ENCODE assay signal across 21 cellular contexts in the genomic region with DNA sequence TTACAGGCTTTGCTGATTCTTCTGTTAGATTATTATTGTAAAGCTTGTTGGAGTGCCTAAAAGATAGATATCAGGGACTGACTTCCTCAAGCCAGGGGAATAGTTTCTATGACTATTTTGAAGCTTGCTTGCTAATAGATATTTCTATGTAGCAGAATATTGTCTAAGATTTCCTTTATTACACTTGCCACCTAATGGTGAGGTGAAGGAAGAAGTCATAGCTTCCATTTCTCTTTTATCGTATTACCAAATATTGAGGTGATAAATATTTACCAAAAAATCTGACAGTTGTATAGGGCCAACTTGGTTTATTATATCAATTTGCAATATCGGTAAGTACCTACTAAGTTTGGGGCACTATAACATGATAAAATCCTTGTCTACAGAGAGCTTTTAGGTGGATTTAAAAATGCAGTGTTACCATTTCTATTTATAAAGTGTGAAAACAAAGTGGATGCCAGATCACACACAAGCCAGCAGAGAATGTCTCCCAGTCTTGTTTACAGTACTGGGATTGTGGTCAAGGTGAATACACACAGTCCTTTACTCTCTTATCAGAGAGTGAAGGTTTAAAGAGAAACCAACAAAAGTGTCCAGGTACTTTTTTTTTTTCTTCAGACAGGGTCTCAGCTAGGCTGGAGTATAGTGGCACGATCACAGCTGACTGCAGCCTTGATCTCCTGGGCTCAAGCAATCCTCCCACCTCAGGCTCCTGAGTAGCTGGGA.
DNase-seq lines count a peak whose midpoint lies in the region; ATAC-seq and TF ChIP-seq lines count a peak whose summit lies in the region.
"Had no signal": no experiment of that assay in that cellular context is flagged by ENCODE, and none has a peak within 500 bp of the region (broad histone marks: within the 10 kb centered on the region; RNA-seq: fewer than 3 reads in every experiment).

No MANE protein-coding gene starts in this region.

- H3K9ac ChIP-seq in H9 (ENCODE audit: extremely low read depth, insufficient read length, low read length) = no peak overlapping the region

- H3K4me3 ChIP-seq in right atrium auricular region = no peak overlapping the region
- H3K4me3 ChIP-seq: MG63 had no signal

- H3K4me2 ChIP-seq in H9 (ENCODE audit: insufficient read depth, insufficient read length, low read length) = no peak overlapping the region

- H3K23me2 ChIP-seq in H9 (ENCODE audit: insufficient read length, low read depth, low read length, poor library complexity, severe bottlenecking) = no peaks in the 10 kb centered on the region

- no peaks in the 10 kb centered on the region for H3K79me2 ChIP-seq in H9 (ENCODE audit: insufficient read depth, low read length)

- H3K18ac ChIP-seq in H9 (ENCODE audit: insufficient read length, low read depth, low read length) = no peak overlapping the region

- no peak overlapping the region for H2BK20ac ChIP-seq in H9 (ENCODE audit: low read depth, low read length, poor library complexity, severe bottlenecking)

- peaks cover 11% of the 10 kb centered on the region for H3K4me1 Mint-ChIP-seq in nephron
- H3K4me1 Mint-ChIP-seq in H9 = 0 out of 4 replicates have a peak, but pooled peaks cover 4 to 5% of the 10 kb centered on the region in 2 experiments
- H3K4me1 Mint-ChIP-seq: B cell; CD4-positive, alpha-beta memory T cell; IgD-negative memory B cell had no signal

- DNase-seq in DMS53 (lab: John Stamatoyannopoulos, UW) = peak; percentile 36
- DNase-seq in DMS53 treated with DMSO at 0.1 percent for 48 hours (lab: John Stamatoyannopoulos, UW; ENCODE audit: unreplicated experiment) = no peak
- DNase-seq in right atrium auricular region (ENCODE audit: low spot score) = no peak
- no peak for DNase-seq in activated T-cell treated with anti-CD3 and anti-CD28 coated beads for 4 hours
- no peak for DNase-seq in DMS 273 treated with DMSO at 0.1 percent for 48 hours (lab: John Stamatoyannopoulos, UW)
- DNase-seq in H9 = no peak
- DNase-seq: 8988T; Calu3; CD4-positive, alpha-beta memory T cell; DMS79; Karpas-422; MG63; NCI-H1048; NCI-H1436 treated with DMSO at 0.1 percent for 48 hours; NCI-H2029; NCI-H446 treated with DMSO at 0.1 percent for 48 hours had no signal

- ATAC-seq in HG03571 (IDR thresholded peaks at IDR 0.05; ENCODE audit: unreplicated experiment) = no peak
- ATAC-seq: Panc1 had no signal

- no peak overlapping the region for H4K8ac ChIP-seq in H9 (replicated peaks; ENCODE audit: insufficient read length, low read depth, low read length)

- H2AK5ac ChIP-seq in H9 (ENCODE audit: insufficient read length, low read length) = no peak overlapping the region

- no peak overlapping the region for H3K23ac ChIP-seq in H9 (ENCODE audit: insufficient read length, low read depth, low read length)

- no CpG with 5 or more reads among the region's 3 CpGs for WGBS in H9 (ENCODE audit: extremely low coverage, insufficient read length, low lambda C conversion rate)

- no peak overlapping the region for H2BK120ac ChIP-seq in H9 (ENCODE audit: low read depth, low read length, poor library complexity, severe bottlenecking)

- no peaks in the 10 kb centered on the region for H3K27me3 Mint-ChIP-seq in nephron (ENCODE audit: low read depth)
- no peaks in the 10 kb centered on the region for H3K27me3 Mint-ChIP-seq in H9 (ENCODE audit: low read depth)

- H3K36me3 Mint-ChIP-seq in nephron (ENCODE audit: low read depth) (peaks cover 3% of the 10 kb centered on the region), H9 (ENCODE audit: insufficient read depth in 1 of 3, low read depth in 3 of 3) (peaks cover 0 to 2% (median 0%) of the 10 kb centered on the region in 3 experiments; a peak in 2 of 7 replicates)
- H3K36me3 Mint-ChIP-seq: CD4-positive, alpha-beta memory T cell had no signal

- no peak overlapping the region for H4K5ac ChIP-seq in H9 (ENCODE audit: insufficient read length, low read depth, low read length)

- no peak overlapping the region for H4K91ac ChIP-seq in H9 (ENCODE audit: insufficient read length, low read depth, low read length)

- H3K4me3 Mint-ChIP-seq in nephron (no peak overlapping the region), H9 (no peak overlapping the region)
- H3K4me3 Mint-ChIP-seq: B cell; CD4-positive, alpha-beta memory T cell; IgD-negative memory B cell had no signal

- H3K27ac Mint-ChIP-seq in nephron (peak overlapping the region in 2 of 3 experiments; percentile 43 to 72), H9 (no peak overlapping the region)
- H3K27ac Mint-ChIP-seq: B cell; CD4-positive, alpha-beta memory T cell; IgD-negative memory B cell had no signal

- TF ChIP-seq CTCF in right atrium auricular region (IDR thresholded peaks at IDR 0.05) (no peak), nephron (IDR thresholded peaks at IDR 0.05; ENCODE audit: unreplicated experiment in 3 of 3) (no peak), H9 (conservative IDR thresholded peaks at IDR 0.05) (no peak)

- no peak overlapping the region for H2BK15ac ChIP-seq in H9 (ENCODE audit: low read depth, low read length)

- H3K27ac ChIP-seq in right atrium auricular region (peak overlapping the region; percentile 18 to 56), H9 (ENCODE audit: insufficient read length, low read depth, low read length) (no peak overlapping the region)

- no peaks in the 10 kb centered on the region for H4K20me1 ChIP-seq in H9 (ENCODE audit: control insufficient read depth, insufficient read depth, insufficient read length)

- no peak overlapping the region for H3K4ac ChIP-seq in H9 (ENCODE audit: low read depth, low read length)

- H3K9me3 Mint-ChIP-seq in nephron (peaks cover 7% of the 10 kb centered on the region), H9 (peaks cover 8% of the 10 kb centered on the region in 2 experiments; a peak in 3 of 5 replicates)

- H3K4me1 ChIP-seq in right atrium auricular region (no peaks in the 10 kb centered on the region), H9 (ENCODE audit: insufficient read depth, low read length) (no peaks in the 10 kb centered on the region)

- no peaks in the 10 kb centered on the region for H3K79me1 ChIP-seq in H9 (ENCODE audit: insufficient read depth, low read depth, low read length, poor library complexity, severe bottlenecking)

- no peak overlapping the region for H3K14ac ChIP-seq in H9 (ENCODE audit: insufficient read depth, low read length)

- H3K9me3 ChIP-seq in right atrium auricular region (no peaks in the 10 kb centered on the region), H9 (ENCODE audit: control insufficient read depth, low read depth, low read length) (no peaks in the 10 kb centered on the region)
- H3K9me3 ChIP-seq: MG63 had no signal

- H3K36me3 ChIP-seq in right atrium auricular region = no peaks in the 10 kb centered on the region
- H3K36me3 ChIP-seq: MG63 had no signal

- H2BK12ac ChIP-seq in H9 (ENCODE audit: insufficient read length, low read depth, low read length) = no peak overlapping the region

- H3K27me3 ChIP-seq in right atrium auricular region (no peaks in the 10 kb centered on the region), H9 (ENCODE audit: insufficient read depth, low read length) (no peaks in the 10 kb centered on the region; the same call in 1 of the 2 replicates)
- H3K27me3 ChIP-seq: MG63 had no signal

- no peak overlapping the region for H2AFZ ChIP-seq in H9 (ENCODE audit: low read length)

- H3K56ac ChIP-seq in H9 (ENCODE audit: insufficient read length, low read depth, low read length) = no peak overlapping the region

- H3T11ph ChIP-seq in H9 (ENCODE audit: low read length) = no peak overlapping the region

- no peak overlapping the region for H2BK5ac ChIP-seq in H9 (ENCODE audit: insufficient read length, low read length)

Comparison
In these comparisons a context has a peak if more than half of its experiments do, and no peak if none do; other contexts are left out.
1. H3K27ac Mint-ChIP-seq: peak in nephron (2 of 3); none in H9 (0 of 3).